In genomic region chr6:34154668-34155447, GRCh38 we compare ENCODE assay signal across 8 cellular contexts. TPM values are rescaled to one million over a fixed set of nuclear protein-coding genes. Genes with fewer than 3 reads are reported as not detected.
DNase-seq lines count a peak whose midpoint lies in the region; ATAC-seq, FAIRE-seq and TF ChIP-seq lines count a peak whose summit lies in the region.

No MANE protein-coding gene starts in this region.

- H3F3A ChIP-seq in smooth muscle cell (ENCODE audit: low read depth), result no peaks in the 10 kb centered on the region

- H3K27ac ChIP-seq in HUES48 (ENCODE audit: low read depth, low read length), result no peak overlapping the region
- no peak overlapping the region for H3K27ac ChIP-seq in adrenal gland
- no peak overlapping the region for H3K27ac ChIP-seq in hepatocyte
- H3K27ac ChIP-seq in smooth muscle cell (ENCODE audit: low read depth), result no peak overlapping the region

- no peak overlapping the region for H2AFZ ChIP-seq in hepatocyte
- peak overlapping the region; percentile 38 for H2AFZ ChIP-seq in smooth muscle cell (ENCODE audit: low read depth)

- DNase-seq in Caki2 (ENCODE audit: low read depth), result peak; percentile 26
- DNase-seq in T-cell, result peak in 33 of 34 experiments; percentile 31 to 74 (median 57)
- peak in 6 of 7 donors; percentile 35 to 58 (median 48) for DNase-seq in adrenal gland
- peak; percentile 75 for DNase-seq in hepatocyte (ENCODE audit: low spot score)
- peak; percentile 14 for DNase-seq in smooth muscle cell (lab: John Stamatoyannopoulos, UW; ENCODE audit: unreplicated experiment)
- no peak for DNase-seq in RCC 7860 (ENCODE audit: low spot score)

- H3K36me3 ChIP-seq in HUES48 (ENCODE audit: control insufficient read depth, insufficient read depth, low read length), result no peaks in the 10 kb centered on the region
- no peaks in the 10 kb centered on the region for H3K36me3 ChIP-seq in adrenal gland (replicated peaks in 1 of 2)
- no peaks in the 10 kb centered on the region for H3K36me3 ChIP-seq in hepatocyte (replicated peaks; ENCODE audit: insufficient read depth, low read depth)
- H3K36me3 ChIP-seq in smooth muscle cell (ENCODE audit: low read depth), result no peaks in the 10 kb centered on the region

- H3K27ac Mint-ChIP-seq in T-cell, result no peak overlapping the region

- H3K4me1 Mint-ChIP-seq in T-cell, result peaks cover 0 to 10% (median 4%) of the 10 kb centered on the region in 3 donors

- H3K4me3 Mint-ChIP-seq in T-cell, result peak overlapping the region in 1 of 3 donors; percentile 50

- H3K79me2 ChIP-seq in hepatocyte, result no peaks in the 10 kb centered on the region
- no peaks in the 10 kb centered on the region for H3K79me2 ChIP-seq in smooth muscle cell (ENCODE audit: low read depth)

- POLR2A ChIA-PET in T-cell (lab: Charles Lee), result interaction anchor here in 1 of 2 donors (0.5 kb wide), 1 partner anchor 384 kb away, joined by 3 read pairs; no protein-coding TSS in a partner anchor

- peaks cover 43% of the 10 kb centered on the region for H3K27me3 ChIP-seq in HUES48 (ENCODE audit: control insufficient read depth, insufficient read depth, low read length)
- H3K27me3 ChIP-seq in adrenal gland, result peaks cover 33% of the 10 kb centered on the region
- peaks cover 50% of the 10 kb centered on the region for H3K27me3 ChIP-seq in hepatocyte
- H3K27me3 ChIP-seq in smooth muscle cell (ENCODE audit: low read depth), result peaks cover 59% of the 10 kb centered on the region

- peak; percentile 80 to 98 (median 90) for TF ChIP-seq CTCF in adrenal gland (IDR thresholded peaks at IDR 0.05)
- peak; percentile 98 for TF ChIP-seq CTCF in hepatocyte (IDR thresholded peaks at IDR 0.05; ENCODE audit: poor library complexity)
- peak; percentile 100 for TF ChIP-seq CTCF in smooth muscle cell (IDR thresholded peaks at IDR 0.05; ENCODE audit: borderline replicate concordance, insufficient read depth, poor library complexity, severe bottlenecking)

- TF ChIP-seq POLR2A in adrenal gland (IDR thresholded peaks at IDR 0.05), result no peak

- H3K9me2 ChIP-seq in hepatocyte (replicated peaks; ENCODE audit: insufficient read depth), result no peaks in the 10 kb centered on the region

- peaks cover 0 to 8% (median 0%) of the 10 kb centered on the region in 3 donors for H3K9me3 Mint-ChIP-seq in T-cell

- H3K36me3 Mint-ChIP-seq in T-cell, result no peaks in the 10 kb centered on the region

- no peak overlapping the region for H3K9ac ChIP-seq in HUES48 (ENCODE audit: low read depth, low read length)
- no peak overlapping the region for H3K9ac ChIP-seq in smooth muscle cell (ENCODE audit: low read depth)

- peak overlapping the region; percentile 51 for H3K4me3 ChIP-seq in HUES48 (ENCODE audit: low read depth, low read length)
- peak overlapping the region in 1 of 4 donors; percentile 4 for H3K4me3 ChIP-seq in adrenal gland
- H3K4me3 ChIP-seq in hepatocyte, result no peak overlapping the region
- peak overlapping the region; percentile 35 for H3K4me3 ChIP-seq in smooth muscle cell

- H3K9me3 ChIP-seq in HUES48 (ENCODE audit: control insufficient read depth, insufficient read depth, low read length), result peaks cover 3% of the 10 kb centered on the region; the same call in 1 of the 2 replicates
- peaks cover 0 to 3% (median 0%) of the 10 kb centered on the region in 3 donors for H3K9me3 ChIP-seq in adrenal gland (replicated peaks in 1 of 3)
- peaks cover under 1% of the 10 kb centered on the region for H3K9me3 ChIP-seq in hepatocyte (ENCODE audit: low read depth)
- no peaks in the 10 kb centered on the region for H3K9me3 ChIP-seq in smooth muscle cell (replicated peaks; ENCODE audit: low read depth)

- H4K20me1 ChIP-seq in hepatocyte (ENCODE audit: insufficient read depth, poor library complexity, severe bottlenecking) (no peaks in the 10 kb centered on the region), smooth muscle cell (ENCODE audit: low read depth) (no peaks in the 10 kb centered on the region)

- no peak for FAIRE-seq in RCC 7860 (lab: Jason Lieb, UNC)

- peaks cover 38 to 44% of the 10 kb centered on the region in 2 donors for H3K27me3 Mint-ChIP-seq in T-cell

- CTCF ChIA-PET in T-cell (lab: Charles Lee), result interaction anchor here (0.6 to 1.6 kb wide), 4 partner anchors 100 to 455 kb away, joined by 3 to 6 read pairs (median 3); partner anchors contain the start of gene UQCC2 (in 1 of the 2)

- ATAC-seq in T-cell (replicated peaks in 1 of 4) (peak; percentile 87 to 94 (median 89)), HG03039 (IDR thresholded peaks at IDR 0.05; ENCODE audit: unreplicated experiment) (no peak)

- WGBS in adrenal gland, 4 donors, result 6 to 25% (median 15%) methylated on average over 10 to 61 of the region's 61 CpGs
- WGBS in hepatocyte (ENCODE audit: low lambda C conversion rate, missing lambda C conversion rate), result 20% methylated on average over 57 of the region's 61 CpGs
- 12% methylated on average over 55 of the region's 61 CpGs for WGBS in smooth muscle cell (ENCODE audit: low lambda C conversion rate)

- in situ Hi-C loops in Caki2 (cut with HindIII; ENCODE audit: low pct_unique_long_range_greater_than_20kb, low sequenced_read_pairs), result no loop called here

- intact Hi-C loops in adrenal gland (cut with DNase I), result loop anchor here (2.0 to 10.0 kb wide), 4 partner anchors 98 to 570 kb away; partner anchors contain the start of gene BAK1 (in 1 of the 2)

- H3K4me2 ChIP-seq in hepatocyte, result peak overlapping the region; percentile 78
- H3K4me2 ChIP-seq in smooth muscle cell, result peak overlapping the region; percentile 82

- peaks cover 23% of the 10 kb centered on the region for H3K4me1 ChIP-seq in HUES48 (ENCODE audit: control insufficient read depth, insufficient read depth, low read length)
- H3K4me1 ChIP-seq in adrenal gland (replicated peaks in 1 of 2), result peaks cover 0 to 5% of the 10 kb centered on the region in 2 donors
- no peaks in the 10 kb centered on the region for H3K4me1 ChIP-seq in hepatocyte (ENCODE audit: insufficient read depth)
- H3K4me1 ChIP-seq in smooth muscle cell (ENCODE audit: low read depth), result no peaks in the 10 kb centered on the region

RNA-seq across cellular contexts. Expression of gene GRM4, which starts 9.0 kb away (rescaled TPM):
- total RNA-seq in Caki2 (2014; rRNA removed; shearing (Covaris generic); ENCODE audit: low replicate concordance), result 1.2 TPM in 1 of 2 replicates, not detected in the other
- total RNA-seq in T-cell (under 1 TPM in 4 of 5 donors, not detected in 1; 0.10 to 0.38 (median 0.21) TPM), adrenal gland (not detected), hepatocyte (0.03 TPM in 1 of 2 replicates, not detected in the other), smooth muscle cell (not detected in 2 replicates)
- polyA plus RNA-seq in adrenal gland (not detected), hepatocyte (not detected in 2 replicates), smooth muscle cell (0.21 TPM in 1 of 2 replicates, not detected in the other)
